Comparison of ENCODE assay signal across 25 cellular contexts in the genomic region with DNA sequence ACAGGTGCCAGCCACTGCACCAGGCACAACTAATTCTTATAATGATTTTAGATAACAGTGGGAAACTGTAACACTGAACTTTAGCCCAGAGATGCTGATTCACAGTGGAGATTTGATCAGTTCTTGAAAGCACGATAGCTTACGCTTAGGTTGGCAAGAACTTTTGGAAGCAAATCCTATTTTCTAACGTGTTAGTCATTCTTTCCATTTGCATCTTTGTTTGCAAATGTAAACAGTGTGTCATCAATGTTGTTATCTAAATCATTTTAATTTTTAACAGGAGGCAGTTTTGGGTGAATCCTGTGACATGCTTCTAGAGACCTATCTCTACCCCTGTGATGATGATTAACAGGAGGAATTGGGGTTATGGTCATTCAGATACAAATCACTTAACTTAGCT. TPM values are rescaled to one million over a fixed set of nuclear protein-coding genes. Genes with fewer than 3 reads are reported as not detected.
DNase-seq lines count a peak whose midpoint lies in the region; ATAC-seq, FAIRE-seq and TF ChIP-seq lines count a peak whose summit lies in the region.
"Had no signal": no experiment of that assay in that cellular context is flagged by ENCODE, and none has a peak within 500 bp of the region (broad histone marks: within the 10 kb centered on the region; RNA-seq: fewer than 3 reads in every experiment).

No MANE protein-coding gene starts in this region.

- no peaks in the 10 kb centered on the region for H3K9me3 Mint-ChIP-seq in activated CD4-positive, alpha-beta memory T cell treated with anti-CD3 and anti-CD28 coated beads for 36 hours
- H3K9me3 Mint-ChIP-seq: activated naive CD8-positive, alpha-beta T cell treated with anti-CD3 and anti-CD28 coated beads, Interleukin-2, amount 50 U/mL, for 24 hours; activated T-helper 2 cell treated with anti-CD3 and anti-CD28 coated beads, Interferon-gamma antibody, Interleukin-2, Interleukin-4, amounts not matched to agents 10 μg/mL and 5 μg/mL and 100 μg/mL, durations not matched to agents 14 hours and 24 hours and 36 hours; dendritic cell treated with granulocyte-macrophage colony-stimulating factor and Interleukin-4, amounts not matched to agents 40 ng/mL and 50 ng/mL, for 4 days; T-helper 2 cell treated with Interferon-gamma antibody and Interleukin-4, amounts not matched to agents 5 μg/mL and 100 μg/mL, for 36 hours had no signal

- H3K36me3 Mint-ChIP-seq in activated CD4-positive, alpha-beta memory T cell treated with anti-CD3 and anti-CD28 coated beads for 36 hours = no peaks in the 10 kb centered on the region

- H3K27ac ChIP-seq in K562 (ENCODE audit: extremely low read depth, low read depth, low read length) (no peak overlapping the region), transverse colon (peak overlapping the region; percentile 52 to 70 (median 62)), heart right ventricle (no peak overlapping the region)
- H3K27ac ChIP-seq: cardiac muscle cell, WERI-Rb-1 had no signal

- H3K4me2 ChIP-seq in K562 (ENCODE audit: insufficient read depth, low read length) = no peak overlapping the region

- intact Hi-C loops in K562 (cut with micrococcal nuclease) = no loop called here
- intact Hi-C loops in transverse colon (cut with DNase I; ENCODE audit: low total_unique reads) = no loop called here
- intact Hi-C loops in activated CD4-positive, alpha-beta memory T cell treated with anti-CD3 and anti-CD28 coated beads for 36 hours (cut with micrococcal nuclease) = no loop called here
- intact Hi-C loops in heart right ventricle (cut with DNase I) = no loop called here

- no peaks in the 10 kb centered on the region for H3K36me3 ChIP-seq in K562 (ENCODE audit: control insufficient read depth, insufficient read depth, low read length)
- H3K36me3 ChIP-seq in transverse colon = no peaks in the 10 kb centered on the region
- H3K36me3 ChIP-seq in heart right ventricle = no peaks in the 10 kb centered on the region
- H3K36me3 ChIP-seq: cardiac muscle cell, WERI-Rb-1 had no signal

- no peaks in the 10 kb centered on the region for H3K79me2 ChIP-seq in K562 (ENCODE audit: control insufficient read depth, insufficient read depth, low read length)

- no peak overlapping the region for H3K4me3 Mint-ChIP-seq in activated CD4-positive, alpha-beta memory T cell treated with anti-CD3 and anti-CD28 coated beads for 36 hours
- H3K4me3 Mint-ChIP-seq: activated naive CD8-positive, alpha-beta T cell treated with anti-CD3 and anti-CD28 coated beads, Interleukin-2, amount 50 U/mL, for 24 hours; dendritic cell treated with granulocyte-macrophage colony-stimulating factor and Interleukin-4, amounts not matched to agents 40 ng/mL and 50 ng/mL, for 4 days; T-helper 2 cell treated with Interferon-gamma antibody and Interleukin-4, amounts not matched to agents 5 μg/mL and 100 μg/mL, for 36 hours had no signal

- H3K9me1 ChIP-seq in K562 (ENCODE audit: control insufficient read depth, insufficient read depth, low read length) = no peaks in the 10 kb centered on the region

- H3K4me1 Mint-ChIP-seq in activated CD4-positive, alpha-beta memory T cell treated with anti-CD3 and anti-CD28 coated beads for 36 hours (ENCODE audit: low read depth) = peaks cover 9% of the 10 kb centered on the region

- no TSS peak for BruUV-seq in K562 (replicated peaks; lab: Mats Ljungman, UMichigan)

- TF ChIP-seq CTCF in K562 (IDR thresholded peaks at IDR 0.05 in 2 of 3, conservative IDR thresholded peaks at IDR 0.05 in 1 of 3; ENCODE audit: insufficient read depth in 2 of 3, low read depth in 1 of 3, low read length in 3 of 3) = no peak
- no peak for TF ChIP-seq CTCF in foreskin fibroblast (IDR thresholded peaks at IDR 0.05; ENCODE audit: low read depth, low read length)
- TF ChIP-seq CTCF in transverse colon (IDR thresholded peaks at IDR 0.05) = no peak
- TF ChIP-seq CTCF in heart right ventricle (IDR thresholded peaks at IDR 0.05) = no peak

- no peak for TF ChIP-seq RAD21 in K562 (CRISPR knock-in tag; conservative IDR thresholded peaks at IDR 0.05 in 1 of 2, IDR thresholded peaks at IDR 0.05 in 1 of 2)

- H3K4me1 ChIP-seq in K562 (replicated peaks in 1 of 2; ENCODE audit: control insufficient read depth in 2 of 2, insufficient read depth in 2 of 2, low read length in 2 of 2) (no peaks in the 10 kb centered on the region), transverse colon (peaks cover 6 to 28% (median 14%) of the 10 kb centered on the region in 4 donors), heart right ventricle (no peaks in the 10 kb centered on the region)

- DNase-seq in HCEC 1CT (peak; percentile 60), K562 (ENCODE audit: extremely low read depth in 1 of 4, low spot score in 3 of 4) (no peak), foreskin fibroblast (peak; percentile 49 to 57), transverse colon (no peak), NCI-H82 (lab: John Stamatoyannopoulos, UW) (no peak), heart right ventricle (no peak)
- no peak for DNase-seq in activated CD4-positive, alpha-beta memory T cell treated with anti-CD3 and anti-CD28 coated beads for 36 hours
- DNase-seq: activated CD8-positive, alpha-beta memory T cell treated with anti-CD3 and anti-CD28 coated beads, Interleukin-2, amount 50 U/mL, for 48 hours; activated naive CD8-positive, alpha-beta T cell treated with anti-CD3 and anti-CD28 coated beads, Interleukin-2, amount 50 U/mL, for 24 hours; Calu3; H7; hippocampal formation; KG1; NCI-H1694 treated with DMSO at 0.1 percent for 48 hours; NCI-H526 treated with DMSO at 0.1 percent for 48 hours; stimulated activated CD4-positive, alpha-beta T cell treated with anti-CD3 and anti-CD28 coated beads, Interleukin-2, amount 100 ng/mL, for 48 hours; stimulated activated naive CD4-positive, alpha-beta T cell; WERI-Rb-1 had no signal

- H3K4me3 ChIP-seq in K562 (no peak overlapping the region), foreskin fibroblast (ENCODE audit: low read depth in 1 of 2, low read length in 2 of 2) (no peak overlapping the region), transverse colon (no peak overlapping the region), heart right ventricle (no peak overlapping the region)
- H3K4me3 ChIP-seq: cardiac muscle cell had no signal

- CTCF ChIA-PET in K562 (lab: Yijun Ruan, JAX; ENCODE audit: low intra/inter-chr PET ratio) = no interaction called here
- CTCF ChIA-PET in activated CD4-positive, alpha-beta memory T cell treated with anti-CD3 and anti-CD28 coated beads for 36 hours (lab: Charles Lee) = interaction anchor here (1.2 kb wide), 1 partner anchor 9 kb away, joined by 3 read pairs; no protein-coding TSS in a partner anchor

- H3K27me3 ChIP-seq in K562 (ENCODE audit: control insufficient read depth in 2 of 2, insufficient read depth in 2 of 2, low read length in 2 of 2) (peaks cover 2 to 9% of the 10 kb centered on the region in 2 experiments; a peak in 4 of 5 replicates), transverse colon (no peaks in the 10 kb centered on the region), heart right ventricle (no peaks in the 10 kb centered on the region)
- H3K27me3 ChIP-seq: cardiac muscle cell had no signal

- no peaks in the 10 kb centered on the region for H3K27me3 Mint-ChIP-seq in activated CD4-positive, alpha-beta memory T cell treated with anti-CD3 and anti-CD28 coated beads for 36 hours
- H3K27me3 Mint-ChIP-seq: activated naive CD8-positive, alpha-beta T cell treated with anti-CD3 and anti-CD28 coated beads, Interleukin-2, amount 50 U/mL, for 24 hours had no signal

- no peaks in the 10 kb centered on the region for H4K20me1 ChIP-seq in K562 (replicated peaks; ENCODE audit: control insufficient read depth, insufficient read depth, low read length)

- TF ChIP-seq EP300 in K562 (IDR thresholded peaks at IDR 0.05; ENCODE audit: low read length) (no peak), transverse colon (IDR thresholded peaks at IDR 0.05; ENCODE audit: low read depth) (no peak)

- ATAC-seq in K562 (no peak), heart right ventricle (no peak)
- ATAC-seq: activated naive CD8-positive, alpha-beta T cell treated with anti-CD3 and anti-CD28 coated beads, Interleukin-2, amount 50 U/mL, for 24 hours; SK-N-SH treated with all-trans-retinoic acid at 6 μM for 48 hours had no signal

- TF ChIP-seq POLR2A in K562 (conservative IDR thresholded peaks at IDR 0.05) (no peak), transverse colon (IDR thresholded peaks at IDR 0.05) (no peak)

- FAIRE-seq in K562 (lab: Jason Lieb, UNC) = no peak
- FAIRE-seq: endometrium, frontal cortex had no signal

- H3K9ac ChIP-seq in K562 (ENCODE audit: insufficient read depth in 1 of 2, low read depth in 2 of 2, low read length in 2 of 2) = no peak overlapping the region

- in situ Hi-C loops in K562 (cut with MboI) = no loop called here
- in situ Hi-C loops in transverse colon (cut with MboI; ENCODE audit: low pct_ligation_motif_present in 1 of 4, low pct_unique_long_range_greater_than_20kb in 1 of 4, low sequenced_read_pairs in 3 of 4) = no loop called here

- H2AFZ ChIP-seq in K562 (ENCODE audit: low read depth, low read length) = no peak overlapping the region

- H3K27ac Mint-ChIP-seq in activated CD4-positive, alpha-beta memory T cell treated with anti-CD3 and anti-CD28 coated beads for 36 hours = no peak overlapping the region
- H3K27ac Mint-ChIP-seq: activated naive CD8-positive, alpha-beta T cell treated with anti-CD3 and anti-CD28 coated beads, Interleukin-2, amount 50 U/mL, for 24 hours; activated T-helper 2 cell treated with anti-CD3 and anti-CD28 coated beads, Interferon-gamma antibody, Interleukin-2, Interleukin-4, amounts not matched to agents 10 μg/mL and 5 μg/mL and 100 μg/mL, durations not matched to agents 14 hours and 24 hours and 36 hours; dendritic cell treated with granulocyte-macrophage colony-stimulating factor and Interleukin-4, amounts not matched to agents 40 ng/mL and 50 ng/mL, for 4 days; T-helper 2 cell treated with Interferon-gamma antibody and Interleukin-4, amounts not matched to agents 5 μg/mL and 100 μg/mL, for 36 hours had no signal

- POLR2A ChIA-PET in K562 (lab: Yijun Ruan, JAX) = interaction anchor here (0.8 kb wide), 1 partner anchor 9 kb away, joined by 3 read pairs; no protein-coding TSS in a partner anchor
- POLR2A ChIA-PET in activated CD4-positive, alpha-beta memory T cell treated with anti-CD3 and anti-CD28 coated beads for 36 hours (lab: Charles Lee) = no interaction called here

- 2% methylated on average over 3 of the region's 3 CpGs for WGBS in K562 (ENCODE audit: insufficient coverage, low coverage, missing lambda C conversion rate)
- WGBS in transverse colon (ENCODE audit: low coverage in 1 of 2), 2 donors = 49 to 57% methylated on average over 3 of the region's 3 CpGs
- 65 to 67% methylated on average over 3 of the region's 3 CpGs for WGBS in heart right ventricle, 2 donors

- H3K9me3 ChIP-seq in K562 (replicated peaks; ENCODE audit: control insufficient read depth, insufficient read depth, low read depth, low read length) (no peaks in the 10 kb centered on the region), transverse colon (no peaks in the 10 kb centered on the region), heart right ventricle (no peaks in the 10 kb centered on the region)

RNA-seq across cellular contexts. Expression of a gene that starts 35.7 kb away (rescaled TPM):
- total RNA-seq in K562 (2011; cell fraction: chromatin; rRNA removed; ENCODE audit: low replicate concordance) = 12.0 and 26.6 TPM in 2 replicates
- total RNA-seq in K562 (2011; cell fraction: nucleolus; rRNA removed) = 8.8 and 10.1 TPM in 2 replicates
- 17.5 and 28.5 TPM in 2 replicates for total RNA-seq in K562 (2011; cell fraction: nucleoplasm; rRNA removed)
- total RNA-seq in K562 (2014; rRNA removed) = 20.5 and 22.2 TPM in 2 replicates
- total RNA-seq in K562 (2014; rRNA removed; fragmentation: Illumina TruSeq; extraction: Trizol) = 38.7 and 44.2 TPM in 2 replicates
- total RNA-seq in K562 (2015; rRNA removed; fragmentation: Illumina TruSeq; extraction: Trizol) = 35.6 and 38.0 TPM in 2 replicates
- total RNA-seq in K562 (2021) = 29.4 and 30.8 TPM in 2 replicates
- 29.3 and 40.5 TPM in 2 replicates for polyA plus RNA-seq in K562 (2011; rRNA removed)
- 9.9 and 17.5 TPM in 2 replicates for polyA plus RNA-seq in K562 (2011; cell fraction: cytosol; rRNA removed)
- 8.6 and 13.7 TPM in 2 replicates for polyA plus RNA-seq in K562 (2011; cell fraction: nucleus; rRNA removed)
- polyA plus RNA-seq in K562 (2012) = 21.4 and 28.1 TPM in 2 replicates
- polyA plus RNA-seq in K562 (2014; fragmentation: Illumina TruSeq; extraction: Trizol) = 27.6 and 31.3 TPM in 2 replicates
- 10 to 100 TPM in 1 of 2 experiments, 1 to 10 TPM in 1; 9.3 to 11.9 TPM for polyA plus RNA-seq in K562 (2014; fragmentation: Nextera tagmentation; extraction: Ambion mirVana)
- 15.5 and 19.2 TPM in 2 replicates for polyA plus RNA-seq in K562 (2014; rRNA removed)
- 67.1 and 72.1 TPM in 2 replicates for polyA minus RNA-seq in K562 (2011; rRNA and poly(A)+ RNA removed)
- 15.6 and 21.8 TPM in 2 replicates for polyA minus RNA-seq in K562 (2011; cell fraction: cytosol; rRNA and poly(A)+ RNA removed)
- 10.1 and 17.4 TPM in 2 replicates for polyA minus RNA-seq in K562 (2011; cell fraction: nucleus; rRNA and poly(A)+ RNA removed)
- total RNA-seq in transverse colon = 10 to 100 TPM; 37.8 to 89.4 (median 76.4) TPM
- 10 to 100 TPM; 55.4 to 55.7 TPM for total RNA-seq in activated CD4-positive, alpha-beta memory T cell treated with anti-CD3 and anti-CD28 coated beads for 36 hours
- 10 to 100 TPM; 17.5 to 35.4 (median 20.9) TPM for total RNA-seq in heart right ventricle
- polyA plus RNA-seq in heart right ventricle = 10 to 100 TPM in 1 of 2 donors, 1 to 10 TPM in 1; 9.2 to 10.5 TPM

RNA-seq across cellular contexts. Expression of a gene that starts 44.9 kb away (rescaled TPM):
- 0.39 TPM in 1 of 2 replicates, not detected in the other for total RNA-seq in K562 (2011; cell fraction: chromatin; rRNA removed; ENCODE audit: low replicate concordance)
- total RNA-seq in K562 (2011; cell fraction: nucleolus; rRNA removed) = not detected in 2 replicates
- 0.23 and 0.44 TPM in 2 replicates for total RNA-seq in K562 (2011; cell fraction: nucleoplasm; rRNA removed)
- total RNA-seq in K562 (2014; rRNA removed) (0.18 and 0.69 TPM in 2 replicates), K562 (2014; rRNA removed; fragmentation: Illumina TruSeq; extraction: Trizol) (0.54 and 0.55 TPM in 2 replicates), K562 (2015; rRNA removed; fragmentation: Illumina TruSeq; extraction: Trizol) (0.38 and 0.65 TPM in 2 replicates), K562 (2021) (0.60 and 0.73 TPM in 2 replicates), transverse colon (10 to 100 TPM in 1 of 4 donors, 1 to 10 TPM in 2, not detected in 1; 2.6 to 10.6 (median 7.8) TPM), heart right ventricle (1 to 10 TPM in 5 of 10 donors, under 1 TPM in 5; 0.36 to 3.0 (median 1.1) TPM)
- polyA plus RNA-seq in K562 (2011; rRNA removed) (0.55 and 1.4 TPM in 2 replicates), K562 (2014; fragmentation: Illumina TruSeq; extraction: Trizol) (0.55 and 0.74 TPM in 2 replicates), K562 (2014; fragmentation: Nextera tagmentation; extraction: Ambion mirVana) (under 1 TPM; 0.38 to 0.55 TPM), K562 (2014; rRNA removed) (0.49 TPM in 2 replicates), heart right ventricle (1 to 10 TPM in 1 of 2 donors, under 1 TPM in 1; 0.61 to 1.8 TPM)
- polyA plus RNA-seq in K562 (2011; cell fraction: cytosol; rRNA removed) = 0.40 and 0.81 TPM in 2 replicates
- polyA plus RNA-seq in K562 (2011; cell fraction: nucleus; rRNA removed) = 0.24 and 0.33 TPM in 2 replicates
- polyA plus RNA-seq in K562 (2012) = 0.74 and 1.2 TPM in 2 replicates
- 0.30 and 0.67 TPM in 2 replicates for polyA minus RNA-seq in K562 (2011; rRNA and poly(A)+ RNA removed)
- not detected in 2 replicates for polyA minus RNA-seq in K562 (2011; cell fraction: cytosol; rRNA and poly(A)+ RNA removed)
- 0.56 TPM in 1 of 2 replicates, not detected in the other for polyA minus RNA-seq in K562 (2011; cell fraction: nucleus; rRNA and poly(A)+ RNA removed)
- total RNA-seq in activated CD4-positive, alpha-beta memory T cell treated with anti-CD3 and anti-CD28 coated beads for 36 hours = 1 to 10 TPM; 6.4 to 8.7 TPM

Comparison
In these comparisons a context has a peak if more than half of its experiments do, and no peak if none do; other contexts are left out.
1. DNase-seq: peak in HCEC 1CT (single experiment) and foreskin fibroblast (2 of 2); none in K562 (0 of 4), transverse colon (single experiment), NCI-H82 (single experiment), activated CD4-positive, alpha-beta memory T cell treated with anti-CD3 and anti-CD28 coated beads for 36 hours (single experiment) and heart right ventricle (0 of 2).
2. H3K27ac ChIP-seq: peak in transverse colon (4 of 4); none in K562 (single experiment) and heart right ventricle (0 of 10).